ENCODE assay signal across 8 cellular contexts in the genomic region with DNA sequence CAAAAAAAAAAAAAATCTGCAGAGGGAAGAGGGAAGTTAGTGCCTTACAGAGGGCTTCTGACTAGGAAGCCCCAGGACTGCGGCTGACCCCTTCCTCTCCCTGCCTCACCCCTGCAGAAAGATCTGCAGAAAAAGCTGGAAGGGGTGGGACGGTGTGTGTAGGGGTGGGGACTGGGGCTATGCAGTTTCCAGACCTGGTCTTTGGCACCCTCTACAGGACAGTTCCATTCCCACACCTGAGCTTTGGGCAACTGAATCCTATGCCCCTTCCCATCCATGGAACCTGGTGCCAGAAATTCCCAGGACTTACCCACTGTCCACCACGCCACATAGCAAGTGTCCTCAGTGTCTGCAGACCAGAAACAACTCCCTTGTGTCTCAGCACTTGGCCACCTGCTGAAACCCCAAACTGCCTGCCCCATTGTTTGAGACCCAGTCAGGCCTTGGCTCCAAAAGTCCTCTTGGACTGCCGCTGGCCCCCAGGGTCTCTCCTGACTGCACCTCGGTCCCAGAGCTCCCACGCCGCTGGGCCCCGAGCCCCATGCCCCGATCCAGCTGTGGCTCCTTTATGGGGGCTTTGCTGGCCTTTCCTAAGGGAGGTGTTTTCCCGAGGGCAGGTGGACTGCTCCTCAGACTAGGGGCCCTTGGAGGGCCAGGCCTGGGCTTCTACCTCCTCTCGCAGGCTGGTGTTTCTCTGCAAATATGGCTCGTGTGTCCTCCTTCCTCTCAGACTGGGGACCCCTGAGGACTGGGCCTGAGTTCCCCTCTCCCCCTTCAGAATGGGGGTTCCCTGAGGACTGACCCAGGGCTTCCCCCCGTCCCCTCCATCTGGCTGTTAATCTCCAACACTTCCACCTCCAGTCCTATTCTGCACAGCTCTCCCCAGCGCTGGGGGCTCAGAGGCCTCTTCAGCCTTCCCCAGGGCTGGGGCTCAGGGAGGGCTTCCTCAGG.
DNase-seq lines count a peak whose midpoint lies in the region; TF ChIP-seq lines count a peak whose summit lies in the region.
"Not testable (repeated sequence)": the region's sequence is repeated elsewhere in the genome, so short reads cannot be mapped to it uniquely, and the experiment has no call there.

No MANE protein-coding gene starts in this region.

- H3K9ac ChIP-seq in SK-N-SH: not testable (repeated sequence)

- H3K27ac ChIP-seq in 22Rv1; SK-N-SH (ENCODE audit: low read depth in 2 of 2, low read length in 1 of 2); prostate gland: not testable (repeated sequence)

- not testable (repeated sequence) for H3K36me3 Mint-ChIP-seq in HFFc6 (ENCODE audit: low read depth)

- not testable (repeated sequence) for TF ChIP-seq POLR2A in prostate gland (IDR thresholded peaks at IDR 0.05)

- not testable (repeated sequence) for H3K9me2 ChIP-seq in SK-N-SH

- intact Hi-C loops in prostate gland (cut with DNase I): not testable (repeated sequence)

- not testable (repeated sequence) for H3K27ac Mint-ChIP-seq in HFFc6

- TF ChIP-seq RAD21 in SK-N-SH (IDR thresholded peaks at IDR 0.05; ENCODE audit: low read length): peak; percentile 62

- H3K4me1 Mint-ChIP-seq in HFFc6 (ENCODE audit: low read depth): not testable (repeated sequence)

- not testable (repeated sequence) for H3K4me1 ChIP-seq in SK-N-SH (ENCODE audit: control insufficient read depth in 1 of 2, insufficient read depth in 2 of 2, low read depth in 1 of 2, low read length in 1 of 2); prostate gland (replicated peaks)

- not testable (repeated sequence) for H3F3A ChIP-seq in SK-N-SH (replicated peaks; ENCODE audit: insufficient read depth)

- DNase-seq in EL (peak; percentile 10), HFFc6 (peak; percentile 1), NCI-H2196 (lab: John Stamatoyannopoulos, UW; ENCODE audit: unreplicated experiment) (peak; percentile 2), SK-N-SH (peak; percentile 56), astrocyte of the hippocampus (ENCODE audit: low read depth, low spot score) (peak; percentile 48), globus pallidus (ENCODE audit: low spot score) (peak; percentile 24)
- DNase-seq in prostate gland (ENCODE audit: low spot score): not testable (repeated sequence)

- H3K27me3 ChIP-seq in SK-N-SH (ENCODE audit: insufficient read depth); prostate gland (replicated peaks; ENCODE audit: insufficient read depth): not testable (repeated sequence)

- not testable (repeated sequence) for TF ChIP-seq EP300 in SK-N-SH (IDR thresholded peaks at IDR 0.05; ENCODE audit: borderline replicate concordance in 1 of 2, low read depth in 1 of 2, low read length in 1 of 2)

- H3K79me2 ChIP-seq in SK-N-SH (ENCODE audit: insufficient read depth): not testable (repeated sequence)

- POLR2A ChIA-PET in SK-N-SH (lab: Yijun Ruan, JAX): not testable (repeated sequence)

- CTCF ChIA-PET in SK-N-SH (lab: Yijun Ruan, JAX): not testable (repeated sequence)

- H3K9me3 Mint-ChIP-seq in HFFc6: not testable (repeated sequence)

- H4K20me1 ChIP-seq in SK-N-SH (ENCODE audit: insufficient read depth): not testable (repeated sequence)

- H3K4me3 ChIP-seq in SK-N-SH (ENCODE audit: low read depth in 2 of 2, low read length in 1 of 2); prostate gland: not testable (repeated sequence)

- H3K27me3 Mint-ChIP-seq in HFFc6 (ENCODE audit: insufficient read depth): not testable (repeated sequence)

- WGBS in SK-N-SH (ENCODE audit: low lambda C conversion rate): 16% methylated on average over 5 of the region's 14 CpGs
- 60% methylated on average over 9 of the region's 14 CpGs for WGBS in prostate gland

- H3K9me3 ChIP-seq in SK-N-SH, prostate gland: not testable (repeated sequence)

- not testable (repeated sequence) for H3K4me2 ChIP-seq in SK-N-SH

- H2AFZ ChIP-seq in SK-N-SH (ENCODE audit: low read depth): not testable (repeated sequence)

- not testable (repeated sequence) for H3K36me3 ChIP-seq in SK-N-SH (replicated peaks in 1 of 2; ENCODE audit: control insufficient read depth in 1 of 2, insufficient read depth in 2 of 2, low read length in 1 of 2); prostate gland

- TF ChIP-seq CTCF in 22Rv1 (IDR thresholded peaks at IDR 0.05) (peak; percentile 73), HFFc6 (IDR thresholded peaks at IDR 0.05) (peak; percentile 77), SK-N-SH (IDR thresholded peaks at IDR 0.05) (peak; percentile 62), prostate gland (IDR thresholded peaks at IDR 0.05) (peak in 3 of 4 experiments; percentile 45 to 49 (median 48))

- not testable (repeated sequence) for H3K4me3 Mint-ChIP-seq in HFFc6

TF ChIP-seq in SK-N-SH, 30 proteins besides CTCF, POLR2A, EP300 and RAD21:
- peak; percentile 45 for TF ChIP-seq SMC3 (IDR thresholded peaks at IDR 0.05; ENCODE audit: low read depth, low read length)
TF ChIP-seq in SK-N-SH: peak in this region for 1; not testable (repeated sequence) for 29.
